In genomic region chr9:96585426-96585825, GRCh38 we compare ENCODE assay signal across 32 cellular contexts.
"Had no signal": no experiment of that assay in that cellular context is flagged by ENCODE, and none has a peak within 500 bp of the region (broad histone marks: within the 10 kb centered on the region; RNA-seq: fewer than 3 reads in every experiment).

No MANE protein-coding gene starts in this region.

- H3K27me3 Mint-ChIP-seq: progenitor cell of endocrine pancreas had no signal

- H3K4me3 ChIP-seq: ascending aorta, esophagus muscularis mucosa, gastrocnemius medialis, left ventricle myocardium inferior, lung, mucosa of descending colon, right lobe of liver, skin epidermis, upper lobe of left lung had no signal

- H3K4me3 Mint-ChIP-seq: activated CD4-positive, alpha-beta memory T cell treated with anti-CD3 and anti-CD28 coated beads, Interleukin-2, amount 10 ng/mL, durations not matched to agents 7 days and 5 days; activated CD4-positive, alpha-beta T cell treated with anti-CD3 and anti-CD28 coated beads, Interleukin-2, amount 10 ng/mL, durations not matched to agents 7 days and 5 days; activated naive CD4-positive, alpha-beta T cell treated with anti-CD3 and anti-CD28 coated beads, Interleukin-2, amount 10 ng/mL, durations not matched to agents 7 days and 5 days; activated naive CD8-positive, alpha-beta T cell treated with anti-CD3 and anti-CD28 coated beads, Interleukin-2, amount 10 ng/mL, durations not matched to agents 7 days and 5 days; activated T-cell treated with anti-CD3 and anti-CD28 coated beads, Interleukin-2, amount 50 U/mL, for 24 hours; central memory CD8-positive, alpha-beta T cell; nephron progenitor cell; stimulated activated naive CD8-positive, alpha-beta T cell treated with anti-CD3 and anti-CD28 coated beads, Interleukin-15, Interleukin-2, amounts not matched to agents 100 ng/mL and 50 ng/mL, for 24 hours had no signal

- ATAC-seq: gastrocnemius medialis, mucosa of descending colon, right lobe of liver had no signal

- H3K27ac Mint-ChIP-seq: activated CD4-positive, alpha-beta memory T cell treated with anti-CD3 and anti-CD28 coated beads, Interleukin-2, amount 10 ng/mL, durations not matched to agents 7 days and 5 days; activated CD4-positive, alpha-beta T cell treated with anti-CD3 and anti-CD28 coated beads, Interleukin-2, amount 10 ng/mL, durations not matched to agents 7 days and 5 days; activated naive CD4-positive, alpha-beta T cell treated with anti-CD3 and anti-CD28 coated beads, Interleukin-2, amount 10 ng/mL, durations not matched to agents 7 days and 5 days; activated naive CD8-positive, alpha-beta T cell treated with anti-CD3 and anti-CD28 coated beads, Interleukin-2, amount 10 ng/mL, durations not matched to agents 7 days and 5 days; activated T-cell treated with anti-CD3 and anti-CD28 coated beads, Interleukin-2, amount 50 U/mL, for 24 hours; nephron progenitor cell; progenitor cell of endocrine pancreas; stimulated activated naive CD8-positive, alpha-beta T cell treated with anti-CD3 and anti-CD28 coated beads, Interleukin-15, Interleukin-2, amounts not matched to agents 100 ng/mL and 50 ng/mL, for 24 hours had no signal

- H3K4me1 Mint-ChIP-seq: activated CD4-positive, alpha-beta memory T cell treated with anti-CD3 and anti-CD28 coated beads, Interleukin-2, amount 10 ng/mL, durations not matched to agents 7 days and 5 days; central memory CD8-positive, alpha-beta T cell had no signal

- FAIRE-seq: colon, TTC549 had no signal

- H3K36me3 Mint-ChIP-seq: activated naive CD4-positive, alpha-beta T cell treated with anti-CD3 and anti-CD28 coated beads, Interleukin-2, amount 10 ng/mL, durations not matched to agents 7 days and 5 days; activated naive CD8-positive, alpha-beta T cell treated with anti-CD3 and anti-CD28 coated beads, Interleukin-2, amount 10 ng/mL, durations not matched to agents 7 days and 5 days had no signal

- H3K36me3 ChIP-seq: ascending aorta, esophagus muscularis mucosa, gastrocnemius medialis, left ventricle myocardium inferior, neutrophil, right lobe of liver, upper lobe of left lung had no signal

- H3K27me3 ChIP-seq: ascending aorta, esophagus muscularis mucosa, gastrocnemius medialis, neutrophil, right lobe of liver, upper lobe of left lung had no signal

- H3K9me3 Mint-ChIP-seq: activated CD4-positive, alpha-beta memory T cell treated with anti-CD3 and anti-CD28 coated beads, Interleukin-2, amount 10 ng/mL, durations not matched to agents 7 days and 5 days; activated CD4-positive, alpha-beta T cell treated with anti-CD3 and anti-CD28 coated beads, Interleukin-2, amount 10 ng/mL, durations not matched to agents 7 days and 5 days; activated naive CD4-positive, alpha-beta T cell treated with anti-CD3 and anti-CD28 coated beads, Interleukin-2, amount 10 ng/mL, durations not matched to agents 7 days and 5 days; activated naive CD8-positive, alpha-beta T cell treated with anti-CD3 and anti-CD28 coated beads, Interleukin-2, amount 10 ng/mL, durations not matched to agents 7 days and 5 days; activated T-cell treated with anti-CD3 and anti-CD28 coated beads, Interleukin-2, amount 50 U/mL, for 24 hours; central memory CD8-positive, alpha-beta T cell; nephron progenitor cell; stimulated activated naive CD8-positive, alpha-beta T cell treated with anti-CD3 and anti-CD28 coated beads, Interleukin-15, Interleukin-2, amounts not matched to agents 100 ng/mL and 50 ng/mL, for 24 hours had no signal

- H3K27ac ChIP-seq: ascending aorta, esophagus muscularis mucosa, gastrocnemius medialis, left ventricle myocardium inferior, neutrophil, right lobe of liver, skin epidermis, upper lobe of left lung had no signal

- H3K9me3 ChIP-seq: ascending aorta, esophagus muscularis mucosa, gastrocnemius medialis, left ventricle myocardium inferior, mucosa of descending colon, neutrophil, right lobe of liver, upper lobe of left lung had no signal

- DNase-seq: activated CD4-positive, alpha-beta memory T cell treated with anti-CD3 and anti-CD28 coated beads, Interleukin-2, amount 10 ng/mL, durations not matched to agents 7 days and 5 days; activated CD4-positive, alpha-beta T cell treated with anti-CD3 and anti-CD28 coated beads for 1 hour; activated CD4-positive, alpha-beta T cell treated with anti-CD3 and anti-CD28 coated beads, Interleukin-2, amount 10 ng/mL, durations not matched to agents 7 days and 5 days; activated CD8-positive, alpha-beta memory T cell treated with anti-CD3 and anti-CD28 coated beads, Interleukin-2, amount 50 U/mL, for 48 hours; activated gamma-delta T cell; activated naive CD4-positive, alpha-beta T cell treated with anti-CD3 and anti-CD28 coated beads, Interleukin-2, amount 10 ng/mL, durations not matched to agents 7 days and 5 days; activated naive CD8-positive, alpha-beta T cell treated with anti-CD3 and anti-CD28 coated beads, Interleukin-2, amount 10 ng/mL, durations not matched to agents 7 days and 5 days; activated T-cell treated with anti-CD3 and anti-CD28 coated beads, Interleukin-2, amount 50 U/mL, for 24 hours; dermis blood vessel endothelial cell; effector CD4-positive, alpha-beta T cell; gastrocnemius medialis; glutamatergic neuron; islet precursor cell; left ventricle myocardium inferior; mesendoderm; mucosa of descending colon; nephron progenitor cell; right lobe of liver; stimulated activated CD4-positive, alpha-beta T cell treated with anti-CD3 and anti-CD28 coated beads, Interleukin-12 subunit alpha, Interleukin-12 subunit beta, amount 100 ng/mL, for 4 hours; stimulated activated CD4-positive, alpha-beta T cell treated with anti-CD3 and anti-CD28 coated beads, Interleukin-4, amount 100 ng/mL, for 1 hour; T-helper 9 cell; upper lobe of left lung had no signal

- H3K4me1 ChIP-seq: ascending aorta, esophagus muscularis mucosa, gastrocnemius medialis, upper lobe of left lung had no signal
